ENCODE assay signal across 11 cellular contexts in the genomic region with DNA sequence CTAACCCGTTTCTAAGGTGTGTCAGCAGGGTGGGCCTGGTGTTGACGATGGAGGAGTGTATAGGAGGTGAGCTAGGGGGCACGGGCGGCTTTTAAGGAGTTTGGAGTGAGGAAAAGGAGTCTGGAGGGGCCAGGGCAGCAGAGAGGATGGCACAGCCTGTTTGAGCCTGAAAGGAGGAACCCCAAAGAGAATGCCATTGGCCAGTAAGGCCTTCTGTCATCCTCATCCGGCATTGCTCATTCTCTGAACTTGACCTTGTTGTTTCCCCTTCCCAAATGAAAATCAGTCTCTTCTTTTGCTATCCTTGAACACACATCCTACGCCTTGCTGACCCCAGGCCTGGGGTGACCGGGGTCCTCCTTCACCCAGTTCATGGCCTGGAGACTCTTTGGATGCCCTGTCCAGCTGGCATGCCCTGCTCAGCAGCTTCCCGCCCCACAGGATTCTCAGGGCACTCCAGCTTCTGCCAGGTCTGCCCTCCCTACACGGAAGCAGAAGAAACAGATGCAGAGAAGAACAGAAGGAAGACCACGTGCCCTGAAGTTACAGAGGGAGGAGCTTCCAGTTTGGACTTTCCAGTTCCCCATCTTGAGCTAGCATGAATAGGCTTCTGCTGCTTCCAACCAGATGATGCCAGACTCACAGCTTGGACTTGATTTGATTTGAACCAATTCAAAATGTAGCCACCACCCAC. TPM values are rescaled to one million over a fixed set of nuclear protein-coding genes. Genes with fewer than 3 reads are reported as not detected.
A peak's percentile ranks its signal among the peaks of the same experiment; 100 is the strongest.
DNase-seq lines count a peak whose midpoint lies in the region; ATAC-seq and TF ChIP-seq lines count a peak whose summit lies in the region.
"Had no signal": no experiment of that assay in that cellular context is flagged by ENCODE, and none has a peak within 500 bp of the region (broad histone marks: within the 10 kb centered on the region; RNA-seq: fewer than 3 reads in every experiment).

No MANE protein-coding gene starts in this region.

- no peaks in the 10 kb centered on the region for H3K9me3 ChIP-seq in RWPE2 (ENCODE audit: severe bottlenecking)
- no peaks in the 10 kb centered on the region for H3K9me3 ChIP-seq in prostate gland
- H3K9me3 ChIP-seq: BE2C had no signal

- DNase-seq in CD1c-positive myeloid dendritic cell (ENCODE audit: extremely low spot score) = peak; percentile 82
- DNase-seq in RWPE2 (ENCODE audit: low spot score) = no peak
- no peak for DNase-seq in Right ventricle myocardium superior
- DNase-seq in prostate gland (ENCODE audit: low spot score) = peak; percentile 50
- DNase-seq in NCI-H146 treated with DMSO at 0.1 percent for 48 hours (lab: John Stamatoyannopoulos, UW; ENCODE audit: unreplicated experiment) = no peak
- no peak for DNase-seq in COLO829 (ENCODE audit: low spot score)
- no peak for DNase-seq in putamen (ENCODE audit: low spot score)
- DNase-seq: BE2C, NCI-H187 had no signal

- H3K27ac ChIP-seq in RWPE2 (ENCODE audit: poor library complexity, severe bottlenecking) (peak overlapping the region; percentile 34), prostate gland (peak overlapping the region; percentile 27 to 36)

- no peak for TF ChIP-seq POLR2A in prostate gland (IDR thresholded peaks at IDR 0.05)

- H3K36me3 ChIP-seq in RWPE2 (ENCODE audit: low read depth) (no peaks in the 10 kb centered on the region), prostate gland (no peaks in the 10 kb centered on the region)
- H3K36me3 ChIP-seq: BE2C had no signal

- H3K4me3 ChIP-seq in RWPE2 (ENCODE audit: severe bottlenecking) (no peak overlapping the region), prostate gland (no peak overlapping the region)
- H3K4me3 ChIP-seq: hepatocyte had no signal

- intact Hi-C loops in Right ventricle myocardium superior (cut with DNase I) (no loop called here), prostate gland (cut with DNase I) (no loop called here)

- H3K4me1 ChIP-seq in RWPE2 (ENCODE audit: insufficient read depth, poor library complexity, severe bottlenecking) (peaks cover 20% of the 10 kb centered on the region), prostate gland (replicated peaks) (peaks cover 6% of the 10 kb centered on the region)
- H3K4me1 ChIP-seq: BE2C had no signal

- 63% methylated on average over 10 of the region's 10 CpGs for WGBS in prostate gland

- ATAC-seq in RWPE2 (ENCODE audit: low read depth) (no peak), Right ventricle myocardium superior (ENCODE audit: poor library complexity) (peak; percentile 45), SK-N-SH treated with all-trans-retinoic acid at 6 μM for 48 hours (no peak)

- H3K27me3 ChIP-seq in RWPE2 (ENCODE audit: insufficient read depth, poor library complexity, severe bottlenecking) = no peaks in the 10 kb centered on the region
- no peaks in the 10 kb centered on the region for H3K27me3 ChIP-seq in prostate gland (replicated peaks; ENCODE audit: insufficient read depth)
- H3K27me3 ChIP-seq: BE2C, hepatocyte had no signal

- TF ChIP-seq CTCF in RWPE2 (IDR thresholded peaks at IDR 0.05; ENCODE audit: poor library complexity, severe bottlenecking) (no peak), prostate gland (IDR thresholded peaks at IDR 0.05) (no peak)

TF ChIP-seq in SK-N-SH treated with all-trans-retinoic acid at 6 μM for 48 hours, 23 proteins besides CTCF, POLR2A, EP300 and RAD21:
- TF ChIP-seq PPARA (CRISPR knock-in tag; IDR thresholded peaks at IDR 0.05; ENCODE audit: borderline replicate concordance) (no peak), TSHZ2 (CRISPR knock-in tag; IDR thresholded peaks at IDR 0.05) (no peak), CSRNP3 (CRISPR knock-in tag; IDR thresholded peaks at IDR 0.05) (no peak), ARNTL (CRISPR knock-in tag; IDR thresholded peaks at IDR 0.05; ENCODE audit: borderline replicate concordance, low read depth) (no peak), ZNF70 (CRISPR knock-in tag; IDR thresholded peaks at IDR 0.05) (no peak), ZC3H10 (CRISPR knock-in tag; IDR thresholded peaks at IDR 0.05) (no peak), TCF4 (CRISPR knock-in tag; IDR thresholded peaks at IDR 0.05; ENCODE audit: borderline replicate concordance) (no peak), SNAI2 (CRISPR knock-in tag; IDR thresholded peaks at IDR 0.05) (no peak)
- TF ChIP-seq, protein P1, sequence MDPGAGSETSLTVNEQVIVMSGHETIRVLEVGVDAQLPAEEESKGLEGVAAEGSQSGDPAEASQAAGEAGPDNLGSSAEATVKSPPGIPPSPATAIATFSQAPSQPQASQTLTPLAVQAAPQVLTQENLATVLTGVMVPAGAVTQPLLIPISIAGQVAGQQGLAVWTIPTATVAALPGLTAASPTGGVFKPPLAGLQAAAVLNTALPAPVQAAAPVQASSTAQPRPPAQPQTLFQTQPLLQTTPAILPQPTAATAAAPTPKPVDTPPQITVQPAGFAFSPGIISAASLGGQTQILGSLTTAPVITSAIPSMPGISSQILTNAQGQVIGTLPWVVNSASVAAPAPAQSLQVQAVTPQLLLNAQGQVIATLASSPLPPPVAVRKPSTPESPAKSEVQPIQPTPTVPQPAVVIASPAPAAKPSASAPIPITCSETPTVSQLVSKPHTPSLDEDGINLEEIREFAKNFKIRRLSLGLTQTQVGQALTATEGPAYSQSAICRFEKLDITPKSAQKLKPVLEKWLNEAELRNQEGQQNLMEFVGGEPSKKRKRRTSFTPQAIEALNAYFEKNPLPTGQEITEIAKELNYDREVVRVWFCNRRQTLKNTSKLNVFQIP (CRISPR knock-in tag; IDR thresholded peaks at IDR 0.05; ENCODE audit: borderline replicate concordance, low read depth) = no peak

RNA-seq across cellular contexts. Expression of gene KIF3C, which starts 20.5 kb away (rescaled TPM):
- total RNA-seq in Right ventricle myocardium superior = 3.2 TPM
- total RNA-seq in prostate gland = 10 to 100 TPM in 1 of 2 donors, 1 to 10 TPM in 1; 2.6 to 24.4 TPM

RNA-seq across cellular contexts. Expression of gene RAB10, which starts 31.1 kb away (rescaled TPM):
- total RNA-seq in Right ventricle myocardium superior (91.9 TPM), prostate gland (100 to 1,000 TPM; 118 to 139 TPM)

Comparison
In these comparisons a context has a peak if more than half of its experiments do, and no peak if none do; other contexts are left out.
1. DNase-seq: peak in CD1c-positive myeloid dendritic cell (single experiment) and prostate gland (single experiment); none in RWPE2 (single experiment), Right ventricle myocardium superior (single experiment), NCI-H146 treated with DMSO at 0.1 percent for 48 hours (single experiment), COLO829 (single experiment) and putamen (single experiment).